Comparison of ENCODE assay signal across 1 cellular context in genomic region chr5:126801992-126802294, GRCh38.
TF ChIP-seq lines count a peak whose summit lies in the region.

No MANE protein-coding gene starts in this region.

TF ChIP-seq in GM12878, 131 proteins besides CTCF, POLR2A, EP300 and RAD21 (continued from another document):
- TF ChIP-seq CUX1 (IDR thresholded peaks at IDR 0.05; ENCODE audit: insufficient replicate concordance, low read depth, low read length) (no peak), EED (IDR thresholded peaks at IDR 0.05; ENCODE audit: low read depth) (no peak)
TF ChIP-seq in GM12878: peak in this region for 1.
